Comparison of ENCODE assay signal across 34 cellular contexts in genomic region chr10:88647216-88647615, GRCh38. TPM values are rescaled to one million over a fixed set of nuclear protein-coding genes. Genes with fewer than 3 reads are reported as not detected.
"Had no signal": no experiment of that assay in that cellular context is flagged by ENCODE, and none has a peak within 500 bp of the region (broad histone marks: within the 10 kb centered on the region; RNA-seq: fewer than 3 reads in every experiment).

No MANE protein-coding gene starts in this region.

- ATAC-seq: activated CD8-positive, alpha-beta T cell treated with anti-CD3 and anti-CD28 coated beads for 36 hours; activated naive CD8-positive, alpha-beta T cell treated with anti-CD3 and anti-CD28 coated beads, Interleukin-2, amount 50 U/mL, for 24 hours; activated T-cell treated with anti-CD3 and anti-CD28 coated beads, Interleukin-2, amount 50 U/mL, for 4 hours; activated T-helper 17 cell treated with anti-CD3 and anti-CD28 coated beads, Interleukin-2, amount 50 U/mL, for 72 hours; gastrocnemius medialis; natural killer cell; psoas muscle; stimulated activated memory B cell treated with anti-CD40 and anti-IgM and Interleukin-4, amounts not matched to agents 10 μg/mL and 1 μg/mL and 100 μg/mL, for 72 hours; WTC11 had no signal

- H3K4me3 ChIP-seq: breast epithelium, esophagus squamous epithelium, gastrocnemius medialis, neural progenitor cell, psoas muscle, right atrium auricular region, smooth muscle cell, suprapubic skin, tibial artery had no signal

- H3K79me2 ChIP-seq: parathyroid adenoma had no signal

- H2AFZ ChIP-seq: neural progenitor cell, parathyroid adenoma had no signal

- H3K9ac ChIP-seq: neural progenitor cell, parathyroid adenoma had no signal

- DNase-seq: activated CD4-positive, alpha-beta T cell treated with anti-CD3 and anti-CD28 coated beads for 1 hour; activated CD4-positive, alpha-beta T cell treated with anti-CD3 and anti-CD28 coated beads, Interleukin-2, amount 50 U/mL, for 1 hour; activated CD8-positive, alpha-beta T cell treated with anti-CD3 and anti-CD28 coated beads for 36 hours; activated gamma-delta T cell treated with Interleukin-2 at 50 U/mL for 16 hours; activated naive CD8-positive, alpha-beta T cell treated with anti-CD3 and anti-CD28 coated beads, Interleukin-2, amount 50 U/mL, for 24 hours; activated T-cell treated with anti-CD3 and anti-CD28 coated beads, Interleukin-2, amount 50 U/mL, for 4 hours; amygdala; effector CD4-positive, alpha-beta T cell; esophagus squamous epithelium; gastrocnemius medialis; glutamatergic neuron; islet precursor cell; mammary epithelial cell; midbrain; natural killer cell; occipital lobe; psoas muscle; stimulated activated CD4-positive, alpha-beta T cell treated with anti-CD3 and anti-CD28 coated beads, Interleukin-1b, Interleukin-23, amount 100 ng/mL, for 48 hours; stimulated activated CD4-positive, alpha-beta T cell treated with anti-CD3 and anti-CD28 coated beads, Interleukin-4, amount 100 ng/mL, for 4 hours; stimulated activated CD8-positive, alpha-beta memory T cell treated with anti-CD3 and anti-CD28 coated beads, Interleukin-4, amount 100 ng/mL, for 48 hours; T-helper 2 cell; tibial artery had no signal

- H3K36me3 ChIP-seq: breast epithelium, esophagus squamous epithelium, gastrocnemius medialis, neural progenitor cell, right atrium auricular region, suprapubic skin, tibial artery had no signal

- H3K4me2 ChIP-seq: neural progenitor cell, smooth muscle cell had no signal

- H3K9me3 ChIP-seq: breast epithelium, esophagus squamous epithelium, gastrocnemius medialis, psoas muscle, right atrium auricular region, suprapubic skin, tibial artery had no signal

- H3K27me3 ChIP-seq: breast epithelium, esophagus squamous epithelium, gastrocnemius medialis, neural progenitor cell, right atrium auricular region, suprapubic skin, tibial artery had no signal

- H3K4me1 ChIP-seq: breast epithelium, esophagus squamous epithelium, gastrocnemius medialis, neural progenitor cell, parathyroid adenoma, psoas muscle, right atrium auricular region, suprapubic skin had no signal

- H3K27ac ChIP-seq: breast epithelium, epithelial cell of prostate, esophagus squamous epithelium, gastrocnemius medialis, neural progenitor cell, parathyroid adenoma, psoas muscle, right atrium auricular region, suprapubic skin, tibial artery had no signal

RNA-seq across cellular contexts. Expression of gene LIPF, which starts 17.0 kb away (rescaled TPM):
- total RNA-seq: activated CD8-positive, alpha-beta T cell treated with anti-CD3 and anti-CD28 coated beads for 36 hours; activated T-cell treated with anti-CD3 and anti-CD28 coated beads, Interleukin-2, amount 50 U/mL, for 4 hours; activated T-helper 17 cell treated with anti-CD3 and anti-CD28 coated beads, Interleukin-2, amount 50 U/mL, for 72 hours; breast epithelium; liver; mammary epithelial cell; natural killer cell; occipital lobe; psoas muscle; right atrium auricular region; smooth muscle cell; suprapubic skin; ureter; WTC11 had no signal

RNA-seq across cellular contexts. Expression of gene LIPK, which starts 58.8 kb away (rescaled TPM):
- total RNA-seq: activated CD8-positive, alpha-beta T cell treated with anti-CD3 and anti-CD28 coated beads for 36 hours; activated T-cell treated with anti-CD3 and anti-CD28 coated beads, Interleukin-2, amount 50 U/mL, for 4 hours; activated T-helper 17 cell treated with anti-CD3 and anti-CD28 coated beads, Interleukin-2, amount 50 U/mL, for 72 hours; gastrocnemius medialis; liver; mammary epithelial cell; natural killer cell; occipital lobe; psoas muscle; right atrium auricular region; ureter; WTC11 had no signal
